ENCODE assay signal across 10 cellular contexts in the genomic region with DNA sequence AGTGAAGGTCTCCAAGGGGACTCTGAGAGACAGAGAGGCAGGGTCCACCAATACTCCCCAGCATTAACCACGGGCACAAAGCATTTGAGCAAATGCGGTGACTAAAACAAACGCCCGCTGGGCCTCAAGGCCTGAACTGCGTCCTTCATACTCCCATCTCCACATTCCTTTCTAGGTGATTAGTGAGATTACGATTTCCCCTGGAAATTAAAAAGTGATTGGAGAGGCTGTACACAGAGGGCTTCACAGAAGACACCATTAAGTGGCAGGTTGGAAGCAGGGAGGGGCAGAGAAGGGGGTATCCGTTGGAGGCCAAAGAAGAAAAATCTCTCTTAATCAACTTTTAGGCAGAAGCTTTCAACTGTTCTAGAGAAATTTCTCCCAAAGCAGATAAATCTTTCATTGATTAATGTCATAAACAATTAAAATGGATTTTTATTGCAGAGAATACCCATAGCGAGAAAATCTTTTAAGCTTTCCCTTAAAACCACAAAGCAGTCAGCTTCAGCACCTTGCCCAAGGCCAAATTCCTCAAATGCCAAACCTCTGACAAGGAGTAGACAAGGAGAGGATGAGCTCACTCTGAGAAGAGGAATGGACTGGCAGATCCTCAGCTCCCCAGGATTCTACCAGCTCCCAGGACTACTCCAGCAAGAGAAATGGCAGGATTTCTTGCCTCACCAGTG.
A peak's percentile ranks its signal among the peaks of the same experiment; 100 is the strongest.
DNase-seq lines count a peak whose midpoint lies in the region; ATAC-seq and TF ChIP-seq lines count a peak whose summit lies in the region.
"Had no signal": no experiment of that assay in that cellular context is flagged by ENCODE, and none has a peak within 500 bp of the region (broad histone marks: within the 10 kb centered on the region; RNA-seq: fewer than 3 reads in every experiment).

No MANE protein-coding gene starts in this region.

- DNase-seq in foreskin melanocyte (peak; percentile 84), skeletal muscle cell (ENCODE audit: low read depth) (peak; percentile 80), Kasumi-1 (lab: John Stamatoyannopoulos, UW) (no peak), RPMI8226 (no peak)
- DNase-seq: naive thymus-derived CD8-positive, alpha-beta T cell; stimulated activated naive CD8-positive, alpha-beta T cell treated with anti-CD3 and anti-CD28 coated beads, Interleukin-15, amount 100 ng/mL, for 72 hours had no signal

- POLR2A ChIA-PET in HEK293 (lab: Yijun Ruan, JAX), result interaction anchor here (0.5 to 3.8 kb wide), 4 partner anchors 15 to 62 kb away, joined by 3 to 20 read pairs (median 4); partner anchors contain the start of gene MB21D2

- peak overlapping the region; percentile 18; the same call in 1 of the 2 replicates for H3K4me3 ChIP-seq in HEK293 (ENCODE audit: low read depth, low read length)
- H3K4me3 ChIP-seq in skeletal muscle cell (ENCODE audit: low read depth, low read length), result no peak overlapping the region

- H3K4me1 ChIP-seq in HEK293 (ENCODE audit: control insufficient read depth, insufficient read depth, low read length), result peaks cover 8% of the 10 kb centered on the region

- H3K9me3 ChIP-seq in HEK293 (ENCODE audit: control insufficient read depth, insufficient read depth, low read depth, low read length), result no peaks in the 10 kb centered on the region

- CTCF ChIA-PET in HEK293 (lab: Yijun Ruan, JAX), result interaction anchor here (0.8 to 2.6 kb wide), 4 partner anchors 9 to 161 kb away, joined by 3 to 9 read pairs (median 7); no protein-coding TSS in a partner anchor

- peak overlapping the region; percentile 25; the same call in 1 of the 2 replicates for H3K27ac ChIP-seq in HEK293 (ENCODE audit: extremely low read depth, low read depth, low read length)

- ATAC-seq in SK-N-SH treated with all-trans-retinoic acid at 6 μM for 48 hours (peak; percentile 92), GM18520 (IDR thresholded peaks at IDR 0.05; ENCODE audit: unreplicated experiment) (no peak), GM19395 (IDR thresholded peaks at IDR 0.05; ENCODE audit: unreplicated experiment) (no peak)
- ATAC-seq: naive thymus-derived CD8-positive, alpha-beta T cell; stimulated activated naive CD8-positive, alpha-beta T cell treated with anti-CD3 and anti-CD28 coated beads, Interleukin-15, amount 100 ng/mL, for 72 hours had no signal

- no peak for TF ChIP-seq CTCF in HEK293 (tag by site-specific recombination; IDR thresholded peaks at IDR 0.05)

- no peaks in the 10 kb centered on the region for H3K36me3 ChIP-seq in HEK293 (ENCODE audit: control insufficient read depth in 2 of 2, insufficient read depth in 1 of 2, low read length in 2 of 2)

TF ChIP-seq in HEK293, 187 proteins besides CTCF, POLR2A, EP300 and RAD21 (continues in another document):
- TF ChIP-seq ZNF140 (tag by site-specific recombination; IDR thresholded peaks at IDR 0.05) (no peak), ZFP37 (tag by site-specific recombination; IDR thresholded peaks at IDR 0.05) (peak; percentile 78; the same call in 1 of the 2 replicates), ZNF623 (tag by site-specific recombination; IDR thresholded peaks at IDR 0.05) (no peak), GLIS2 (tag by site-specific recombination; IDR thresholded peaks at IDR 0.05) (peak; percentile 53), SP2 (tag by site-specific recombination; IDR thresholded peaks at IDR 0.05) (no peak), HOXC10 (CRISPR knock-in tag; IDR thresholded peaks at IDR 0.05) (no peak), ZNF518A (tag by site-specific recombination; conservative IDR thresholded peaks at IDR 0.05; ENCODE audit: low read depth) (no peak), ZNF341 (tag by site-specific recombination; IDR thresholded peaks at IDR 0.05; ENCODE audit: low read depth) (no peak), ZNF133 (tag by site-specific recombination; IDR thresholded peaks at IDR 0.05) (no peak), SP7 (tag by site-specific recombination; IDR thresholded peaks at IDR 0.05) (peak; percentile 88), ZNF629 (tag by site-specific recombination; IDR thresholded peaks at IDR 0.05) (peak; percentile 92), WT1 (tag by site-specific recombination; IDR thresholded peaks at IDR 0.05) (peak; percentile 80)

TF ChIP-seq in SK-N-SH treated with all-trans-retinoic acid at 6 μM for 48 hours, 23 proteins besides CTCF, POLR2A, EP300 and RAD21:
- no peak; the same call in 1 of the 2 replicates for TF ChIP-seq ESRRG (CRISPR knock-in tag; IDR thresholded peaks at IDR 0.05)
- TF ChIP-seq, protein P1, sequence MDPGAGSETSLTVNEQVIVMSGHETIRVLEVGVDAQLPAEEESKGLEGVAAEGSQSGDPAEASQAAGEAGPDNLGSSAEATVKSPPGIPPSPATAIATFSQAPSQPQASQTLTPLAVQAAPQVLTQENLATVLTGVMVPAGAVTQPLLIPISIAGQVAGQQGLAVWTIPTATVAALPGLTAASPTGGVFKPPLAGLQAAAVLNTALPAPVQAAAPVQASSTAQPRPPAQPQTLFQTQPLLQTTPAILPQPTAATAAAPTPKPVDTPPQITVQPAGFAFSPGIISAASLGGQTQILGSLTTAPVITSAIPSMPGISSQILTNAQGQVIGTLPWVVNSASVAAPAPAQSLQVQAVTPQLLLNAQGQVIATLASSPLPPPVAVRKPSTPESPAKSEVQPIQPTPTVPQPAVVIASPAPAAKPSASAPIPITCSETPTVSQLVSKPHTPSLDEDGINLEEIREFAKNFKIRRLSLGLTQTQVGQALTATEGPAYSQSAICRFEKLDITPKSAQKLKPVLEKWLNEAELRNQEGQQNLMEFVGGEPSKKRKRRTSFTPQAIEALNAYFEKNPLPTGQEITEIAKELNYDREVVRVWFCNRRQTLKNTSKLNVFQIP (CRISPR knock-in tag; IDR thresholded peaks at IDR 0.05; ENCODE audit: borderline replicate concordance, low read depth), result no peak
- TF ChIP-seq TOX (CRISPR knock-in tag; IDR thresholded peaks at IDR 0.05; ENCODE audit: borderline replicate concordance), result no peak
- TF ChIP-seq ISL1 (CRISPR knock-in tag; IDR thresholded peaks at IDR 0.05), result peak; percentile 96
- no peak for TF ChIP-seq OSR1 (CRISPR knock-in tag; IDR thresholded peaks at IDR 0.05)
- no peak for TF ChIP-seq ZNF70 (CRISPR knock-in tag; IDR thresholded peaks at IDR 0.05)
- TF ChIP-seq RARB (CRISPR knock-in tag; IDR thresholded peaks at IDR 0.05), result no peak
- TF ChIP-seq ZFP30 (CRISPR knock-in tag; IDR thresholded peaks at IDR 0.05), result no peak
- TF ChIP-seq, protein P2, sequence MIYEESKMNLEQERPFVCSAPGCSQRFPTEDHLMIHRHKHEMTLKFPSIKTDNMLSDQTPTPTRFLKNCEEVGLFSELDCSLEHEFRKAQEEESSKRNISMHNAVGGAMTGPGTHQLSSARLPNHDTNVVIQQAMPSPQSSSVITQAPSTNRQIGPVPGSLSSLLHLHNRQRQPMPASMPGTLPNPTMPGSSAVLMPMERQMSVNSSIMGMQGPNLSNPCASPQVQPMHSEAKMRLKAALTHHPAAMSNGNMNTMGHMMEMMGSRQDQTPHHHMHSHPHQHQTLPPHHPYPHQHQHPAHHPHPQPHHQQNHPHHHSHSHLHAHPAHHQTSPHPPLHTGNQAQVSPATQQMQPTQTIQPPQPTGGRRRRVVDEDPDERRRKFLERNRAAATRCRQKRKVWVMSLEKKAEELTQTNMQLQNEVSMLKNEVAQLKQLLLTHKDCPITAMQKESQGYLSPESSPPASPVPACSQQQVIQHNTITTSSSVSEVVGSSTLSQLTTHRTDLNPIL (CRISPR knock-in tag; IDR thresholded peaks at IDR 0.05; ENCODE audit: low read depth), result peak; percentile 97
- TF ChIP-seq ZC3H10 (CRISPR knock-in tag; IDR thresholded peaks at IDR 0.05), result no peak
- no peak for TF ChIP-seq TCF4 (CRISPR knock-in tag; IDR thresholded peaks at IDR 0.05; ENCODE audit: borderline replicate concordance)
- TF ChIP-seq CSRNP3 (CRISPR knock-in tag; IDR thresholded peaks at IDR 0.05), result peak; percentile 60; the same call in 1 of the 2 replicates
- TF ChIP-seq GLIS3 (CRISPR knock-in tag; IDR thresholded peaks at IDR 0.05), result 0 out of 2 replicates have a peak, but pooled peaks have one; percentile 51
- no peak for TF ChIP-seq ARNTL (CRISPR knock-in tag; IDR thresholded peaks at IDR 0.05; ENCODE audit: borderline replicate concordance, low read depth)
- TF ChIP-seq CSDC2 (CRISPR knock-in tag; IDR thresholded peaks at IDR 0.05), result peak; percentile 2
- TF ChIP-seq PATZ1 (CRISPR knock-in tag; IDR thresholded peaks at IDR 0.05; ENCODE audit: borderline replicate concordance), result peak; percentile 74; the same call in 1 of the 2 replicates
- peak; percentile 37; the same call in 1 of the 2 replicates for TF ChIP-seq SNAI2 (CRISPR knock-in tag; IDR thresholded peaks at IDR 0.05)
TF ChIP-seq in SK-N-SH treated with all-trans-retinoic acid at 6 μM for 48 hours: peak in this region for 7.

Comparison
In these comparisons a context has a peak if more than half of its experiments do, and no peak if none do; other contexts are left out.
1. DNase-seq: peak in foreskin melanocyte (single experiment) and skeletal muscle cell (single experiment); none in Kasumi-1 (0 of 2) and RPMI8226 (single experiment).
2. Of the 2 proteins assayed by ChIP-seq in both HEK293 and SK-N-SH treated with all-trans-retinoic acid at 6 μM for 48 hours: peak only in HEK293: none; only in SK-N-SH treated with all-trans-retinoic acid at 6 μM for 48 hours: PATZ1; in both: none; in neither: 1.